Comparison of ENCODE assay signal across 1 cellular context in genomic region chr17:17056167-17056562, GRCh38.
TF ChIP-seq lines count a peak whose summit lies in the region.

No MANE protein-coding gene starts in this region.

TF ChIP-seq in HepG2, 621 proteins besides CTCF, POLR2A, EP300 and RAD21 (continued from another document):
- TF ChIP-seq RBFOX2 (IDR thresholded peaks at IDR 0.05; ENCODE audit: low read depth, low read length), result no peak
- TF ChIP-seq ZNF253 (CRISPR knock-in tag; IDR thresholded peaks at IDR 0.05; ENCODE audit: borderline replicate concordance), result no peak
- no peak for TF ChIP-seq ZNF564 (CRISPR knock-in tag; IDR thresholded peaks at IDR 0.05)
- no peak for TF ChIP-seq ZNF318 (CRISPR knock-in tag; IDR thresholded peaks at IDR 0.05)
- TF ChIP-seq ZNF577 (CRISPR knock-in tag; IDR thresholded peaks at IDR 0.05; ENCODE audit: borderline replicate concordance, low read depth), result no peak
- no peak for TF ChIP-seq PAWR (CRISPR knock-in tag; IDR thresholded peaks at IDR 0.05; ENCODE audit: borderline replicate concordance)
- TF ChIP-seq HMG20B (CRISPR knock-in tag; conservative IDR thresholded peaks at IDR 0.05), result no peak
